Comparison of ENCODE assay signal across 13 cellular contexts in genomic region chr17:66405836-66406679, GRCh38.
DNase-seq lines count a peak whose midpoint lies in the region; ATAC-seq lines count a peak whose summit lies in the region.
"Had no signal": no experiment of that assay in that cellular context is flagged by ENCODE, and none has a peak within 500 bp of the region (broad histone marks: within the 10 kb centered on the region; RNA-seq: fewer than 3 reads in every experiment).

No MANE protein-coding gene starts in this region.

- peaks cover 7 to 68% of the 10 kb centered on the region in 2 donors for H3K4me1 ChIP-seq in naive thymus-derived CD4-positive, alpha-beta T cell (ENCODE audit: control insufficient read depth in 2 of 2, insufficient read depth in 2 of 2, low read length in 2 of 2)

- H3K9me3 ChIP-seq in naive thymus-derived CD4-positive, alpha-beta T cell (ENCODE audit: control insufficient read depth in 2 of 3, low read length in 3 of 3), result no peaks in the 10 kb centered on the region
- H3K9me3 ChIP-seq: A549 had no signal

- no peaks in the 10 kb centered on the region for H3K27me3 Mint-ChIP-seq in T-helper 2 cell treated with Interferon-gamma antibody and Interleukin-4, amounts not matched to agents 5 μg/mL and 100 μg/mL, for 36 hours (ENCODE audit: low read depth)
- no peaks in the 10 kb centered on the region for H3K27me3 Mint-ChIP-seq in activated T-helper 1 cell treated with anti-CD3 and anti-CD28 coated beads, Interleukin-12 subunit alpha, Interleukin-12 subunit beta, Interleukin-2, Interleukin-4 antibody, amounts not matched to agents 30 ng/mL and 10 ng/mL and 1 ng/mL, durations not matched to agents 14 hours and 24 hours and 36 hours (ENCODE audit: insufficient read depth)
- H3K27me3 Mint-ChIP-seq in naive thymus-derived CD4-positive, alpha-beta T cell, result no peaks in the 10 kb centered on the region

- H3K4me3 Mint-ChIP-seq in T-helper 2 cell treated with Interferon-gamma antibody and Interleukin-4, amounts not matched to agents 5 μg/mL and 100 μg/mL, for 36 hours, result peak overlapping the region; percentile 85
- peak overlapping the region; percentile 81 for H3K4me3 Mint-ChIP-seq in activated T-helper 1 cell treated with anti-CD3 and anti-CD28 coated beads, Interleukin-12 subunit alpha, Interleukin-12 subunit beta, Interleukin-2, Interleukin-4 antibody, amounts not matched to agents 30 ng/mL and 10 ng/mL and 1 ng/mL, durations not matched to agents 14 hours and 24 hours and 36 hours
- H3K4me3 Mint-ChIP-seq in naive thymus-derived CD4-positive, alpha-beta T cell, result peak overlapping the region; percentile 77 to 89 (median 84)

- peaks cover 71% of the 10 kb centered on the region for H3K4me1 Mint-ChIP-seq in T-helper 2 cell treated with Interferon-gamma antibody and Interleukin-4, amounts not matched to agents 5 μg/mL and 100 μg/mL, for 36 hours (ENCODE audit: low read depth)
- peaks cover 75% of the 10 kb centered on the region for H3K4me1 Mint-ChIP-seq in activated T-helper 1 cell treated with anti-CD3 and anti-CD28 coated beads, Interleukin-12 subunit alpha, Interleukin-12 subunit beta, Interleukin-2, Interleukin-4 antibody, amounts not matched to agents 30 ng/mL and 10 ng/mL and 1 ng/mL, durations not matched to agents 14 hours and 24 hours and 36 hours (ENCODE audit: low read depth)
- peaks cover 61 to 92% (median 84%) of the 10 kb centered on the region in 7 donors for H3K4me1 Mint-ChIP-seq in naive thymus-derived CD4-positive, alpha-beta T cell

- peak overlapping the region; percentile 92 for H3K27ac Mint-ChIP-seq in T-helper 2 cell treated with Interferon-gamma antibody and Interleukin-4, amounts not matched to agents 5 μg/mL and 100 μg/mL, for 36 hours
- peak overlapping the region; percentile 87 for H3K27ac Mint-ChIP-seq in activated T-helper 1 cell treated with anti-CD3 and anti-CD28 coated beads, Interleukin-12 subunit alpha, Interleukin-12 subunit beta, Interleukin-2, Interleukin-4 antibody, amounts not matched to agents 30 ng/mL and 10 ng/mL and 1 ng/mL, durations not matched to agents 14 hours and 24 hours and 36 hours
- H3K27ac Mint-ChIP-seq in naive thymus-derived CD4-positive, alpha-beta T cell, result peak overlapping the region; percentile 82 to 97 (median 91)

- CTCF ChIA-PET in naive thymus-derived CD4-positive, alpha-beta T cell (lab: Charles Lee), result no interaction called here

- intact Hi-C loops in activated T-helper 1 cell treated with anti-CD3 and anti-CD28 coated beads, Interleukin-12 subunit alpha, Interleukin-12 subunit beta, Interleukin-2, Interleukin-4 antibody, amounts not matched to agents 30 ng/mL and 10 ng/mL and 1 ng/mL, durations not matched to agents 14 hours and 24 hours and 36 hours (cut with micrococcal nuclease), result no loop called here
- intact Hi-C loops in naive thymus-derived CD4-positive, alpha-beta T cell (cut with micrococcal nuclease), result no loop called here

- POLR2A ChIA-PET in naive thymus-derived CD4-positive, alpha-beta T cell (lab: Charles Lee), result interaction anchor here (0.6 to 1.0 kb wide), 2 partner anchors 9 to 80 kb away, joined by 3 to 4 read pairs; no protein-coding TSS in a partner anchor

- no peak for ATAC-seq in naive thymus-derived CD4-positive, alpha-beta T cell
- ATAC-seq: A549, left ventricle myocardium superior, PC-3 had no signal

- H3K36me3 ChIP-seq in naive thymus-derived CD4-positive, alpha-beta T cell (ENCODE audit: control insufficient read depth in 2 of 3, insufficient read depth in 3 of 3, low read length in 3 of 3), result no peaks in the 10 kb centered on the region

- DNase-seq in T-helper 2 cell treated with Interferon-gamma antibody and Interleukin-4, amounts not matched to agents 5 μg/mL and 100 μg/mL, for 36 hours (ENCODE audit: low spot score), result no peak
- DNase-seq in T-helper 2 cell (no peak), NCI-H1105 (lab: John Stamatoyannopoulos, UW) (peak; percentile 60), DMS153 (lab: John Stamatoyannopoulos, UW) (no peak), SKM-1 treated with dmso at 0.1 percent for 144 hours (lab: John Stamatoyannopoulos, UW; ENCODE audit: unreplicated experiment) (no peak), SKM-1 (lab: John Stamatoyannopoulos, UW; ENCODE audit: unreplicated experiment) (no peak)
- no peak for DNase-seq in activated T-helper 1 cell treated with anti-CD3 and anti-CD28 coated beads, Interleukin-12 subunit alpha, Interleukin-12 subunit beta, Interleukin-2, Interleukin-4 antibody, amounts not matched to agents 30 ng/mL and 10 ng/mL and 1 ng/mL, durations not matched to agents 14 hours and 24 hours and 36 hours (ENCODE audit: low spot score)
- peak in 1 of 9 donors; percentile 8 for DNase-seq in naive thymus-derived CD4-positive, alpha-beta T cell
- DNase-seq: effector CD8-positive, alpha-beta T cell; left ventricle myocardium superior; PC-3; stimulated activated CD4-positive, alpha-beta T cell treated with anti-CD3 and anti-CD28 coated beads, Interleukin-2, amount 100 ng/mL, for 48 hours had no signal

- peak overlapping the region; percentile 50 for H3K27ac ChIP-seq in naive thymus-derived CD4-positive, alpha-beta T cell (ENCODE audit: low read depth, low read length)
- H3K27ac ChIP-seq: A549 had no signal

- H3K4me3 ChIP-seq in naive thymus-derived CD4-positive, alpha-beta T cell (ENCODE audit: low read length), result no peak overlapping the region
- H3K4me3 ChIP-seq: A549 had no signal

- peaks cover 4% of the 10 kb centered on the region for H3K9me3 Mint-ChIP-seq in T-helper 2 cell treated with Interferon-gamma antibody and Interleukin-4, amounts not matched to agents 5 μg/mL and 100 μg/mL, for 36 hours
- peaks cover 5% of the 10 kb centered on the region for H3K9me3 Mint-ChIP-seq in activated T-helper 1 cell treated with anti-CD3 and anti-CD28 coated beads, Interleukin-12 subunit alpha, Interleukin-12 subunit beta, Interleukin-2, Interleukin-4 antibody, amounts not matched to agents 30 ng/mL and 10 ng/mL and 1 ng/mL, durations not matched to agents 14 hours and 24 hours and 36 hours
- peaks cover 0 to 6% (median 0%) of the 10 kb centered on the region in 11 donors for H3K9me3 Mint-ChIP-seq in naive thymus-derived CD4-positive, alpha-beta T cell

- peaks cover 23% of the 10 kb centered on the region for H3K36me3 Mint-ChIP-seq in T-helper 2 cell treated with Interferon-gamma antibody and Interleukin-4, amounts not matched to agents 5 μg/mL and 100 μg/mL, for 36 hours (ENCODE audit: low read depth)
- peaks cover 16% of the 10 kb centered on the region for H3K36me3 Mint-ChIP-seq in activated T-helper 1 cell treated with anti-CD3 and anti-CD28 coated beads, Interleukin-12 subunit alpha, Interleukin-12 subunit beta, Interleukin-2, Interleukin-4 antibody, amounts not matched to agents 30 ng/mL and 10 ng/mL and 1 ng/mL, durations not matched to agents 14 hours and 24 hours and 36 hours (ENCODE audit: low read depth)
- H3K36me3 Mint-ChIP-seq in naive thymus-derived CD4-positive, alpha-beta T cell, result peaks cover 0 to 31% (median 0%) of the 10 kb centered on the region in 5 donors

- no peaks in the 10 kb centered on the region for H3K27me3 ChIP-seq in naive thymus-derived CD4-positive, alpha-beta T cell (ENCODE audit: control insufficient read depth in 2 of 2, insufficient read depth in 2 of 2, low read length in 2 of 2)
